Comparison of ENCODE assay signal across 8 cellular contexts in genomic region chr22:37242395-37242918, GRCh38. TPM values are rescaled to one million over a fixed set of nuclear protein-coding genes. Genes with fewer than 3 reads are reported as not detected.
A peak's percentile ranks its signal among the peaks of the same experiment; 100 is the strongest.
DNase-seq lines count a peak whose midpoint lies in the region; ATAC-seq and TF ChIP-seq lines count a peak whose summit lies in the region.

No MANE protein-coding gene starts in this region.

- no peak for TF ChIP-seq CTCF in SU-DHL-6 (IDR thresholded peaks at IDR 0.05; ENCODE audit: insufficient read depth, low read length, poor library complexity, severe bottlenecking)
- no peak for TF ChIP-seq CTCF in liver (IDR thresholded peaks at IDR 0.05; ENCODE audit: low read depth, low read length, missing input control)

- H3K79me2 ChIP-seq in SU-DHL-6 (ENCODE audit: insufficient read depth, low read length), result peaks cover 28% of the 10 kb centered on the region

- peak overlapping the region; percentile 87 for H3K4me3 ChIP-seq in SU-DHL-6 (ENCODE audit: insufficient read depth, low read length, poor library complexity, severe bottlenecking)
- peak overlapping the region in 1 of 3 donors; percentile 10 for H3K4me3 ChIP-seq in liver (ENCODE audit: low read depth in 1 of 3, low read length in 3 of 3)

- H4K20me1 ChIP-seq in SU-DHL-6 (ENCODE audit: low read depth, low read length), result no peaks in the 10 kb centered on the region

- H3K4me2 ChIP-seq in SU-DHL-6 (ENCODE audit: low read depth, low read length, poor library complexity, severe bottlenecking), result peak overlapping the region; percentile 75

- H2AFZ ChIP-seq in SU-DHL-6 (ENCODE audit: low read depth, low read length, severe bottlenecking), result no peak overlapping the region

- TF ChIP-seq RAD21 in liver (IDR thresholded peaks at IDR 0.05), result no peak

- H3K36me3 ChIP-seq in SU-DHL-6 (ENCODE audit: low read length) (no peaks in the 10 kb centered on the region; the same call in 1 of the 2 replicates), liver (ENCODE audit: control insufficient read depth in 4 of 4, insufficient read depth in 3 of 4, low read depth in 1 of 4, low read length in 3 of 4) (no peaks in the 10 kb centered on the region)

- peak; percentile 90 for DNase-seq in activated naive CD4-positive, alpha-beta T cell treated with anti-CD3 and anti-CD28 coated beads, Interleukin-2, amount 50 U/mL, for 16 hours
- peak; percentile 76 for DNase-seq in stimulated activated CD8-positive, alpha-beta memory T cell treated with anti-CD3 and anti-CD28 coated beads, Interleukin-7, amount 100 ng/mL, for 24 hours (ENCODE audit: low read depth)
- no peak for DNase-seq in NCI-H1436 treated with DMSO at 0.1 percent for 48 hours (lab: John Stamatoyannopoulos, UW)
- DNase-seq in middle frontal gyrus (ENCODE audit: extremely low spot score, low spot score), result no peak

- no peaks in the 10 kb centered on the region for H3K27me3 ChIP-seq in SU-DHL-6 (ENCODE audit: low read length)
- no peaks in the 10 kb centered on the region for H3K27me3 ChIP-seq in liver (ENCODE audit: control insufficient read depth in 4 of 4, insufficient read depth in 4 of 4, low read length in 3 of 4)

- ATAC-seq in GM19043 (IDR thresholded peaks at IDR 0.05; ENCODE audit: low read depth, unreplicated experiment) (peak; percentile 61), HG03280 (IDR thresholded peaks at IDR 0.05; ENCODE audit: unreplicated experiment) (peak; percentile 66)

- H3K9ac ChIP-seq in SU-DHL-6 (ENCODE audit: low read length) (peak overlapping the region; percentile 97), liver (ENCODE audit: low read depth in 1 of 2, low read length in 2 of 2) (no peak overlapping the region)

- H3K9me3 ChIP-seq in SU-DHL-6 (ENCODE audit: insufficient read depth, low read length) (no peaks in the 10 kb centered on the region), liver (ENCODE audit: control insufficient read depth in 4 of 4, low read length in 3 of 4) (no peaks in the 10 kb centered on the region)

- H3K27ac ChIP-seq in SU-DHL-6 (ENCODE audit: low read depth, low read length) (peak overlapping the region; percentile 95), liver (ENCODE audit: low read depth in 1 of 2, low read length in 2 of 2) (peak overlapping the region; percentile 76 to 78)

- no peaks in the 10 kb centered on the region for H3K9me2 ChIP-seq in SU-DHL-6 (replicated peaks; ENCODE audit: insufficient read depth, low read length)

- WGBS in liver, result 50% methylated on average over 16 of the region's 16 CpGs

- H3K4me1 ChIP-seq in liver (ENCODE audit: control insufficient read depth in 4 of 4, insufficient read depth in 4 of 4, low read length in 3 of 4), result peaks cover 0 to 3% (median 0%) of the 10 kb centered on the region in 4 donors

- H3F3A ChIP-seq in SU-DHL-6 (ENCODE audit: insufficient read depth), result peaks cover 32% of the 10 kb centered on the region

TF ChIP-seq in liver, 16 proteins besides CTCF, POLR2A, EP300 and RAD21:
- no peak for TF ChIP-seq SP1 (IDR thresholded peaks at IDR 0.05)
- TF ChIP-seq YY1 (IDR thresholded peaks at IDR 0.05), result no peak
- no peak for TF ChIP-seq REST (IDR thresholded peaks at IDR 0.05)
- no peak for TF ChIP-seq FOXA1 (IDR thresholded peaks at IDR 0.05)
- no peak for TF ChIP-seq JUND (IDR thresholded peaks at IDR 0.05)
- TF ChIP-seq FOXA2 (IDR thresholded peaks at IDR 0.05), result no peak
- no peak for TF ChIP-seq HNF4G (IDR thresholded peaks at IDR 0.05)
TF ChIP-seq in liver: peak in this region for 0.

RNA-seq across cellular contexts. Expression of gene RAC2, which starts 1.6 kb away (rescaled TPM):
- total RNA-seq in liver, result 10 to 100 TPM in 1 of 2 donors, 1 to 10 TPM in 1; 4.0 to 15.0 TPM
- polyA plus RNA-seq in liver, result 1 to 10 TPM; 6.1 to 8.7 TPM

RNA-seq across cellular contexts. Expression of gene SSTR3, which starts 30.2 kb away (rescaled TPM):
- total RNA-seq in liver, result under 1 TPM in 1 of 2 donors, not detected in 1; 0.19 TPM
- not detected for polyA plus RNA-seq in liver

RNA-seq across cellular contexts. Expression of gene CYTH4, which starts 39.9 kb away (rescaled TPM):
- total RNA-seq in liver, result 1 to 10 TPM; 9.1 to 9.9 TPM
- 1 to 10 TPM; 1.9 to 2.6 TPM for polyA plus RNA-seq in liver

RNA-seq across cellular contexts. Expression of gene C1QTNF6, which starts 54.4 kb away (rescaled TPM):
- 1 to 10 TPM; 3.7 to 4.2 TPM for total RNA-seq in liver
- 1 to 10 TPM; 3.1 to 4.5 TPM for polyA plus RNA-seq in liver

Comparison
In these comparisons a context has a peak if more than half of its experiments do, and no peak if none do; other contexts are left out.
1. DNase-seq: peak in activated naive CD4-positive, alpha-beta T cell treated with anti-CD3 and anti-CD28 coated beads, Interleukin-2, amount 50 U/mL, for 16 hours (single experiment) and stimulated activated CD8-positive, alpha-beta memory T cell treated with anti-CD3 and anti-CD28 coated beads, Interleukin-7, amount 100 ng/mL, for 24 hours (single experiment); none in NCI-H1436 treated with DMSO at 0.1 percent for 48 hours (single experiment) and middle frontal gyrus (single experiment).